ENCODE assay signal across 9 cellular contexts in the genomic region with DNA sequence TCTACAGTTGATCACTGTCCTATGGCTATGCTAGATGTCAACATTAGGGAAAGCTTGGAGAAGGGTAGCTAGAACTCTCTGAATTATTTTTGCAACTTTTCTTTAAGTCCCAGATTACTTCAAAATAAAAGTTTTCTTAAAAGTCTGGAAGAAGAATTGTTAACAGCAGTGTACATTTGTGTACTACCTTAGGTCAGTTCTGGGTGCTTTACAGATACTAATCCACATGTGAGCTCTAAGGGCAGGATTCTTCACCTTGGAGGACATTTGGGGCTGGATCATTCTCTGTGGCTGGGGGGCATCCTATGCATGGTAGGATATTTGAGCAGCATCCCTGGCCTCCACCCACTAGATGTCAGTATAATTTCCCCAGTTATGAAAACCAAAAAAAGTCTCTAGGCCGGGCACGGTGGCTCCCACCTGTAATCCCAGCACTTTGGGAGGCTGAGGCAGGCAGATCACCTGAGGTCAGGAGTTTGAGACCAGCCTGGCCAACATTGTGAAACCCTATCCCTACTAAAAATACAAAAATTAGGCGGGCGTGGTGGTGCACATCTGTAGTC. TPM values are rescaled to one million over a fixed set of nuclear protein-coding genes. Genes with fewer than 3 reads are reported as not detected.
DNase-seq lines count a peak whose midpoint lies in the region; ATAC-seq, FAIRE-seq and TF ChIP-seq lines count a peak whose summit lies in the region.
"Had no signal": no experiment of that assay in that cellular context is flagged by ENCODE, and none has a peak within 500 bp of the region (broad histone marks: within the 10 kb centered on the region; RNA-seq: fewer than 3 reads in every experiment).

No MANE protein-coding gene starts in this region.

- H3K27me3 Mint-ChIP-seq in chondrocyte (ENCODE audit: low read depth), result no peaks in the 10 kb centered on the region

- POLR2A ChIA-PET in A549 (lab: Yijun Ruan, JAX), result no interaction called here

- H3K4me3 ChIP-seq in A549 (no peak overlapping the region), DND-41 (ENCODE audit: low read depth in 1 of 2, low read length in 2 of 2) (no peak overlapping the region)

- DNase-seq in A549 (ENCODE audit: low read depth in 1 of 2, low spot score in 1 of 2) (peak in 1 of 2 experiments; percentile 40), DND-41 (peak; percentile 59), NCI-H82 (lab: John Stamatoyannopoulos, UW) (peak; percentile 60), chondrocyte (ENCODE audit: low spot score) (no peak), activated gamma-delta T cell treated with Interleukin-2 at 50 U/mL for 16 hours (no peak), NCI-H2107 treated with DMSO at 0.1 percent for 48 hours (lab: John Stamatoyannopoulos, UW; ENCODE audit: unreplicated experiment) (no peak), Ammon's horn (ENCODE audit: low spot score) (no peak), COR-L47 (lab: John Stamatoyannopoulos, UW) (no peak)
- DNase-seq: T1000 had no signal

- ATAC-seq in A549 (no peak), DND-41 (ENCODE audit: insufficient read depth, low read depth) (0 out of 3 replicates have a peak, but pooled peaks have one; percentile 16)

- no peaks in the 10 kb centered on the region for H3K27me3 ChIP-seq in DND-41 (ENCODE audit: insufficient read depth, low read length, poor library complexity)

- no peak for FAIRE-seq in A549 (lab: Jason Lieb, UNC)

- TF ChIP-seq CTCF in A549 (IDR thresholded peaks at IDR 0.05) (peak; percentile 17; the same call in 2 of the 3 replicates), DND-41 (IDR thresholded peaks at IDR 0.05; ENCODE audit: borderline replicate concordance, extremely low read depth, low read length, poor library complexity, severe bottlenecking) (peak; percentile 74), chondrocyte (IDR thresholded peaks at IDR 0.05) (peak; percentile 73)

- H3K4me1 Mint-ChIP-seq in chondrocyte (ENCODE audit: low read depth), result peaks cover 13% of the 10 kb centered on the region

- no peak overlapping the region for H3K4me3 Mint-ChIP-seq in chondrocyte (ENCODE audit: unreplicated experiment)

- H3K9me3 ChIP-seq in A549 (no peaks in the 10 kb centered on the region), DND-41 (ENCODE audit: insufficient read depth, low read length, severe bottlenecking) (no peaks in the 10 kb centered on the region)

- no peaks in the 10 kb centered on the region for H4K20me1 ChIP-seq in DND-41 (ENCODE audit: insufficient read depth, low read length)

- TF ChIP-seq POLR2A in A549 (IDR thresholded peaks at IDR 0.05; ENCODE audit: low read length), result no peak

- no peak overlapping the region for H3K27ac Mint-ChIP-seq in chondrocyte (ENCODE audit: unreplicated experiment)

- CTCF ChIA-PET in A549 (lab: Yijun Ruan, JAX), result interaction anchor here (0.6 to 1.6 kb wide), 6 partner anchors 15 to 177 kb away, joined by 3 to 7 read pairs (median 4); no protein-coding TSS in a partner anchor

- H3K9ac ChIP-seq in DND-41 (ENCODE audit: low read depth, low read length), result no peak overlapping the region

- TF ChIP-seq RAD21 in A549 (conservative IDR thresholded peaks at IDR 0.05 in 1 of 2, IDR thresholded peaks at IDR 0.05 in 1 of 2), result no peak

- H3K4me1 ChIP-seq in A549 (peaks cover 5% of the 10 kb centered on the region; the same call in 1 of the 3 replicates), DND-41 (ENCODE audit: insufficient read depth, low read length) (peaks cover 78% of the 10 kb centered on the region)

- no peaks in the 10 kb centered on the region for H3K36me3 Mint-ChIP-seq in chondrocyte (ENCODE audit: low read depth)

- peaks cover 2% of the 10 kb centered on the region for H3K36me3 ChIP-seq in DND-41 (ENCODE audit: insufficient read depth, low read length)

- no peak for TF ChIP-seq EP300 in A549 (IDR thresholded peaks at IDR 0.05)

- H3K9me3 Mint-ChIP-seq in chondrocyte (ENCODE audit: low read depth), result no peaks in the 10 kb centered on the region

- H3K4me2 ChIP-seq in A549 (no peak overlapping the region), DND-41 (ENCODE audit: insufficient read depth, low read length) (peak overlapping the region; percentile 91)

- H2AFZ ChIP-seq in DND-41 (ENCODE audit: low read depth, low read length), result no peak overlapping the region

- H3K27ac ChIP-seq in A549 (no peak overlapping the region), DND-41 (ENCODE audit: low read length) (peak overlapping the region; percentile 10; the same call in 1 of the 2 replicates)

- WGBS in A549 (ENCODE audit: missing lambda C conversion rate), result 69% methylated on average over 4 of the region's 4 CpGs

- peaks cover 28% of the 10 kb centered on the region for H3K79me2 ChIP-seq in DND-41 (ENCODE audit: insufficient read depth, low read length)

TF ChIP-seq in A549, 52 proteins besides CTCF, POLR2A, EP300 and RAD21:
- TF ChIP-seq MAZ (IDR thresholded peaks at IDR 0.05; ENCODE audit: borderline replicate concordance, low read depth, low read length), result no peak
- no peak for TF ChIP-seq MYC (IDR thresholded peaks at IDR 0.05; ENCODE audit: borderline replicate concordance, low read length)
- no peak for TF ChIP-seq JUN (IDR thresholded peaks at IDR 0.05)
- TF ChIP-seq PHF8 (IDR thresholded peaks at IDR 0.05; ENCODE audit: borderline replicate concordance, low read depth), result no peak
- TF ChIP-seq, protein P1, sequence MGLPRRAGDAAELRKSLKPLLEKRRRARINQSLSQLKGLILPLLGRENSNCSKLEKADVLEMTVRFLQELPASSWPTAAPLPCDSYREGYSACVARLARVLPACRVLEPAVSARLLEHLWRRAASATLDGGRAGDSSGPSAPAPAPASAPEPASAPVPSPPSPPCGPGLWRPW (IDR thresholded peaks at IDR 0.05), result no peak
- no peak for TF ChIP-seq KDM5A (IDR thresholded peaks at IDR 0.05)
- no peak for TF ChIP-seq RCOR1 (IDR thresholded peaks at IDR 0.05; ENCODE audit: low read depth, low read length)
- no peak for TF ChIP-seq RARB (CRISPR knock-in tag; IDR thresholded peaks at IDR 0.05)
- TF ChIP-seq, protein P2, sequence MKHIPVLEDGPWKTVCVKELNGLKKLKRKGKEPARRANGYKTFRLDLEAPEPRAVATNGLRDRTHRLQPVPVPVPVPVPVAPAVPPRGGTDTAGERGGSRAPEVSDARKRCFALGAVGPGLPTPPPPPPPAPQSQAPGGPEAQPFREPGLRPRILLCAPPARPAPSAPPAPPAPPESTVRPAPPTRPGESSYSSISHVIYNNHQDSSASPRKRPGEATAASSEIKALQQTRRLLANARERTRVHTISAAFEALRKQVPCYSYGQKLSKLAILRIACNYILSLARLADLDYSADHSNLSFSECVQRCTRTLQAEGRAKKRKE (CRISPR knock-in tag; IDR thresholded peaks at IDR 0.05; ENCODE audit: low read depth), result no peak
- no peak for TF ChIP-seq EHF (CRISPR knock-in tag; IDR thresholded peaks at IDR 0.05)
- no peak for TF ChIP-seq NR3C1 (IDR thresholded peaks at IDR 0.05)
- no peak for TF ChIP-seq TFCP2L1 (CRISPR knock-in tag; IDR thresholded peaks at IDR 0.05)

RNA-seq across cellular contexts. Expression of a gene that starts 2.8 kb away (rescaled TPM):
- polyA plus RNA-seq in A549 (2011; rRNA removed) (0.09 and 0.12 TPM in 2 replicates), A549 (2017; fragmentation: RNase III; extraction: RNeasy Plus Mini Kit Qiagen cat#74134 plus additional on column Dnase treatment) (1.1 to 2.3 TPM (median 1.2 TPM) in 3 replicates)
- 0.21 and 0.31 TPM in 2 replicates for polyA plus RNA-seq in A549 (2012; cell fraction: cytosol; rRNA removed)
- polyA plus RNA-seq in A549 (2012; cell fraction: nucleus; rRNA removed), result 0.92 and 1.1 TPM in 2 replicates
- 0.29 TPM in 2 replicates for polyA minus RNA-seq in A549 (2011; rRNA and poly(A)+ RNA removed)
- 2.9 to 3.5 TPM (median 3.0 TPM) in 3 replicates for total RNA-seq in chondrocyte

RNA-seq across cellular contexts. Expression of a gene that starts 2.9 kb away (rescaled TPM):
- 4.7 and 4.8 TPM in 2 replicates for polyA plus RNA-seq in A549 (2011; rRNA removed)
- polyA plus RNA-seq in A549 (2012; cell fraction: cytosol; rRNA removed), result 10.0 and 12.1 TPM in 2 replicates
- 28.8 and 38.8 TPM in 2 replicates for polyA plus RNA-seq in A549 (2012; cell fraction: nucleus; rRNA removed)
- 13.9 to 15.3 TPM (median 14.0 TPM) in 3 replicates for polyA plus RNA-seq in A549 (2017; fragmentation: RNase III; extraction: RNeasy Plus Mini Kit Qiagen cat#74134 plus additional on column Dnase treatment)
- polyA minus RNA-seq in A549 (2011; rRNA and poly(A)+ RNA removed), result 7.6 and 9.0 TPM in 2 replicates
- 33.7 to 42.9 TPM (median 35.2 TPM) in 3 replicates for total RNA-seq in chondrocyte

RNA-seq across cellular contexts. Expression of a gene that starts 26.1 kb away (rescaled TPM):
- polyA plus RNA-seq in A549 (2011; rRNA removed) (0.31 and 0.53 TPM in 2 replicates), A549 (2017; fragmentation: RNase III; extraction: RNeasy Plus Mini Kit Qiagen cat#74134 plus additional on column Dnase treatment) (0.78 to 1.2 TPM (median 1.1 TPM) in 3 replicates)
- 0.79 and 1.8 TPM in 2 replicates for polyA plus RNA-seq in A549 (2012; cell fraction: cytosol; rRNA removed)
- 2.4 and 2.7 TPM in 2 replicates for polyA plus RNA-seq in A549 (2012; cell fraction: nucleus; rRNA removed)
- polyA minus RNA-seq in A549 (2011; rRNA and poly(A)+ RNA removed), result not detected in 2 replicates
- total RNA-seq in chondrocyte, result 4.4 to 6.7 TPM (median 4.7 TPM) in 3 replicates

RNA-seq across cellular contexts. Expression of a gene that starts 35.1 kb away (rescaled TPM):
- polyA plus RNA-seq in A549 (2011; rRNA removed) (0.50 and 0.79 TPM in 2 replicates), A549 (2017; fragmentation: RNase III; extraction: RNeasy Plus Mini Kit Qiagen cat#74134 plus additional on column Dnase treatment) (1.1 to 1.8 TPM (median 1.3 TPM) in 3 replicates)
- 1.1 and 1.7 TPM in 2 replicates for polyA plus RNA-seq in A549 (2012; cell fraction: cytosol; rRNA removed)
- polyA plus RNA-seq in A549 (2012; cell fraction: nucleus; rRNA removed), result 0.94 and 1.7 TPM in 2 replicates
- 0.34 TPM in 1 of 2 replicates, not detected in the other for polyA minus RNA-seq in A549 (2011; rRNA and poly(A)+ RNA removed)
- total RNA-seq in chondrocyte, result 5.7 to 8.9 TPM (median 8.7 TPM) in 3 replicates

RNA-seq across cellular contexts. Expression of a gene that starts 49.2 kb away (rescaled TPM):
- polyA plus RNA-seq in A549 (2011; rRNA removed), result 6.9 and 10.2 TPM in 2 replicates
- polyA plus RNA-seq in A549 (2012; cell fraction: cytosol; rRNA removed), result 31.8 and 39.5 TPM in 2 replicates
- polyA plus RNA-seq in A549 (2012; cell fraction: nucleus; rRNA removed), result 147 and 188 TPM in 2 replicates
- 21.1 to 23.0 TPM (median 21.5 TPM) in 3 replicates for polyA plus RNA-seq in A549 (2017; fragmentation: RNase III; extraction: RNeasy Plus Mini Kit Qiagen cat#74134 plus additional on column Dnase treatment)
- 15.1 and 17.4 TPM in 2 replicates for polyA minus RNA-seq in A549 (2011; rRNA and poly(A)+ RNA removed)
- total RNA-seq in chondrocyte, result 20.7 to 21.5 TPM (median 21.0 TPM) in 3 replicates

Comparison
In these comparisons a context has a peak if more than half of its experiments do, and no peak if none do; other contexts are left out.
1. DNase-seq: peak in DND-41 (single experiment) and NCI-H82 (single experiment); none in chondrocyte (single experiment), activated gamma-delta T cell treated with Interleukin-2 at 50 U/mL for 16 hours (single experiment), NCI-H2107 treated with DMSO at 0.1 percent for 48 hours (single experiment), Ammon's horn (single experiment) and COR-L47 (single experiment).
2. CTCF ChIP-seq: peak in every context shown above with its lines; median percentile 74 in DND-41; 73 in chondrocyte; 17 in A549.